ENCODE assay signal across 21 cellular contexts in the genomic region with DNA sequence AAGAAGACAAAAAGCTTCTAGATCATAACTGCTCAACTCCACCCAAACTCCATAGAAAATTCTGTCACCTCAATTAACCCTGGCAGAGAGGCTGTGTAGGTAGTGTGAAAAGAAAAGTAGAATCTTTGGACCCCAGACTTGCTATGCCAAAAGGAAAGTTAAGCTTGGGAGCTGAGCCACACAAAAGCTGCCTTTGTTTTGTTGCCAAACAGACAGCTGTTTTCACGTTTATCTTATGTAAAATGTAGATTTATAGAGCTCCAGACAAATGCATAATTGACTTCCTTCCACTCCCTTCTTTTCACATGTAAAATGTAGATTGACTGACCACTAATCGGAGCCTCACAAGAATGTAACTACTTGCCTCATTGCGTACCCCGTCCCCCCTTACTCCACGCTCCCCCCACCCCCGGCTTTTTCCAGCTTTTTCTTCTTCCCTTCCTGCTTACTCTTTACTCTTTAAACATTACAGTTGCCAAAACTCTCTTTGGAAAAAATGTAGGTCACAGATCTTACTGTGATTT.
"Had no signal": no experiment of that assay in that cellular context is flagged by ENCODE, and none has a peak within 500 bp of the region (broad histone marks: within the 10 kb centered on the region; RNA-seq: fewer than 3 reads in every experiment).

No MANE protein-coding gene starts in this region.

- H3K4me3 ChIP-seq: body of pancreas, esophagus squamous epithelium, lung, psoas muscle, skin epidermis, vagina had no signal

- H3K27ac Mint-ChIP-seq: activated B cell treated with CpG ODN at 0.5 μM for 24 hours; activated CD4-positive, alpha-beta memory T cell treated with anti-CD3 and anti-CD28 coated beads, Interleukin-2, amount 10 ng/mL, durations not matched to agents 7 days and 5 days; activated naive CD4-positive, alpha-beta T cell treated with anti-CD3 and anti-CD28 coated beads for 36 hours; stimulated activated naive CD8-positive, alpha-beta T cell treated with anti-CD3 and anti-CD28 coated beads, Interleukin-15, amount 100 ng/mL, for 72 hours; T-helper 2 cell treated with Interferon-gamma antibody and Interleukin-4, amounts not matched to agents 5 μg/mL and 100 μg/mL, for 36 hours had no signal

- H3K4me3 Mint-ChIP-seq: activated B cell treated with CpG ODN at 0.5 μM for 24 hours; activated CD4-positive, alpha-beta memory T cell treated with anti-CD3 and anti-CD28 coated beads, Interleukin-2, amount 10 ng/mL, durations not matched to agents 7 days and 5 days; activated naive CD4-positive, alpha-beta T cell treated with anti-CD3 and anti-CD28 coated beads for 36 hours; activated T-cell treated with anti-CD3 and anti-CD28 coated beads, Interleukin-2, amount 50 U/mL, for 4 hours; stimulated activated naive CD8-positive, alpha-beta T cell treated with anti-CD3 and anti-CD28 coated beads, Interleukin-15, amount 100 ng/mL, for 72 hours; T-helper 2 cell treated with Interferon-gamma antibody and Interleukin-4, amounts not matched to agents 5 μg/mL and 100 μg/mL, for 36 hours had no signal

- ATAC-seq: activated T-cell treated with anti-CD3 and anti-CD28 coated beads, Interleukin-2, amount 50 U/mL, for 4 hours; body of pancreas; left colon; psoas muscle; right cardiac atrium; stimulated activated naive CD8-positive, alpha-beta T cell treated with anti-CD3 and anti-CD28 coated beads, Interleukin-15, amount 100 ng/mL, for 72 hours had no signal

- H3K27me3 ChIP-seq: body of pancreas, esophagus squamous epithelium, vagina had no signal

- DNase-seq: activated B cell treated with CpG ODN at 0.5 μM for 24 hours; activated CD4-positive, alpha-beta memory T cell treated with anti-CD3 and anti-CD28 coated beads, Interleukin-2, amount 10 ng/mL, durations not matched to agents 7 days and 5 days; activated CD4-positive, alpha-beta T cell treated with anti-CD3 and anti-CD28 coated beads for 48 hours; activated naive CD4-positive, alpha-beta T cell treated with anti-CD3 and anti-CD28 coated beads for 36 hours; activated T-cell treated with anti-CD3 and anti-CD28 coated beads, Interleukin-2, amount 50 U/mL, for 4 hours; body of pancreas; dermis blood vessel endothelial cell; effector memory CD4-positive, alpha-beta T cell; esophagus squamous epithelium; islet precursor cell; left colon; psoas muscle; stimulated activated CD4-positive, alpha-beta T cell treated with anti-CD3 and anti-CD28 coated beads, Interleukin-15, amount 100 ng/mL, for 24 hours; stimulated activated CD4-positive, alpha-beta T cell treated with anti-CD3 and anti-CD28 coated beads, Interleukin-2, amount 100 ng/mL, for 48 hours; stimulated activated naive CD8-positive, alpha-beta T cell treated with anti-CD3 and anti-CD28 coated beads, Interleukin-15, amount 100 ng/mL, for 72 hours; trophoblast cell had no signal

- H3K4me1 ChIP-seq: body of pancreas, esophagus squamous epithelium, psoas muscle, vagina had no signal

- H3K36me3 ChIP-seq: esophagus squamous epithelium, vagina had no signal

- H3K27me3 Mint-ChIP-seq: activated B cell treated with CpG ODN at 0.5 μM for 24 hours; activated CD4-positive, alpha-beta memory T cell treated with anti-CD3 and anti-CD28 coated beads, Interleukin-2, amount 10 ng/mL, durations not matched to agents 7 days and 5 days; stimulated activated naive CD8-positive, alpha-beta T cell treated with anti-CD3 and anti-CD28 coated beads, Interleukin-15, amount 100 ng/mL, for 72 hours had no signal

- H3K9me3 ChIP-seq: body of pancreas, psoas muscle, vagina had no signal

- H3K4me1 Mint-ChIP-seq: activated B cell treated with CpG ODN at 0.5 μM for 24 hours; activated CD4-positive, alpha-beta memory T cell treated with anti-CD3 and anti-CD28 coated beads, Interleukin-2, amount 10 ng/mL, durations not matched to agents 7 days and 5 days; stimulated activated naive CD8-positive, alpha-beta T cell treated with anti-CD3 and anti-CD28 coated beads, Interleukin-15, amount 100 ng/mL, for 72 hours had no signal

- H3K27ac ChIP-seq: body of pancreas, esophagus squamous epithelium, psoas muscle, skin epidermis, vagina had no signal
